In genomic region chr21:35217504-35218060, GRCh38 we compare ENCODE assay signal across 10 cellular contexts.
A peak's percentile ranks its signal among the peaks of the same experiment; 100 is the strongest.
DNase-seq lines count a peak whose midpoint lies in the region; ATAC-seq lines count a peak whose summit lies in the region.
"Had no signal": no experiment of that assay in that cellular context is flagged by ENCODE, and none has a peak within 500 bp of the region (broad histone marks: within the 10 kb centered on the region; RNA-seq: fewer than 3 reads in every experiment).

No MANE protein-coding gene starts in this region.

- H3K36me3 Mint-ChIP-seq in activated CD4-positive, alpha-beta T cell treated with anti-CD3 and anti-CD28 coated beads for 36 hours (ENCODE audit: low read depth) = no peaks in the 10 kb centered on the region

- intact Hi-C loops in activated CD4-positive, alpha-beta T cell treated with anti-CD3 and anti-CD28 coated beads for 36 hours (cut with DNase I, micrococcal nuclease) = loop anchor here in 1 of 2 experiments (10.0 kb wide), 1 partner anchor 83 kb away; no protein-coding TSS in a partner anchor
- intact Hi-C loops in left colon (cut with DNase I, micrococcal nuclease) = no loop called here

- H3K27me3 Mint-ChIP-seq in activated CD4-positive, alpha-beta T cell treated with anti-CD3 and anti-CD28 coated beads for 36 hours = no peaks in the 10 kb centered on the region

- H3K9me3 Mint-ChIP-seq in activated CD4-positive, alpha-beta T cell treated with anti-CD3 and anti-CD28 coated beads for 36 hours (ENCODE audit: low read depth) = no peaks in the 10 kb centered on the region

- CTCF ChIA-PET in activated CD4-positive, alpha-beta T cell treated with anti-CD3 and anti-CD28 coated beads for 36 hours (lab: Charles Lee) = no interaction called here

- H3K27ac Mint-ChIP-seq in activated CD4-positive, alpha-beta T cell treated with anti-CD3 and anti-CD28 coated beads for 36 hours = peak overlapping the region; percentile 85

- DNase-seq in activated CD4-positive, alpha-beta T cell treated with anti-CD3 and anti-CD28 coated beads for 36 hours = peak; percentile 71
- no peak for DNase-seq in activated CD4-positive, alpha-beta T cell treated with anti-CD3 and anti-CD28 coated beads for 4 hours
- peak; percentile 49 for DNase-seq in NCI-H526 treated with DMSO at 0.1 percent for 48 hours (lab: John Stamatoyannopoulos, UW)
- peak; percentile 79 for DNase-seq in dedifferentiated amniotic fluid mesenchymal stem cell (ENCODE audit: extremely low spot score)
- peak; percentile 10 for DNase-seq in stimulated activated CD4-positive, alpha-beta T cell treated with anti-CD3 and anti-CD28 coated beads, Interleukin-4, amount 100 ng/mL, for 1 hour
- no peak for DNase-seq in left colon
- no peak for DNase-seq in D341Med (ENCODE audit: low spot score)
- no peak for DNase-seq in SHP77 treated with DMSO at 0.1 percent for 48 hours (lab: John Stamatoyannopoulos, UW)
- DNase-seq: uterus had no signal

- H3K4me1 Mint-ChIP-seq in activated CD4-positive, alpha-beta T cell treated with anti-CD3 and anti-CD28 coated beads for 36 hours = peaks cover 28% of the 10 kb centered on the region

- peak; percentile 93 for ATAC-seq in activated CD4-positive, alpha-beta T cell treated with anti-CD3 and anti-CD28 coated beads for 36 hours
- ATAC-seq in left colon = no peak
- ATAC-seq: gastroesophageal sphincter had no signal

- H3K4me3 Mint-ChIP-seq in activated CD4-positive, alpha-beta T cell treated with anti-CD3 and anti-CD28 coated beads for 36 hours = no peak overlapping the region

- POLR2A ChIA-PET in activated CD4-positive, alpha-beta T cell treated with anti-CD3 and anti-CD28 coated beads for 36 hours (lab: Charles Lee) = interaction anchor here (0.5 kb wide), 1 partner anchor 171 kb away, joined by 4 read pairs; no protein-coding TSS in a partner anchor

Comparison
In these comparisons a context has a peak if more than half of its experiments do, and no peak if none do; other contexts are left out.
1. DNase-seq: peak in activated CD4-positive, alpha-beta T cell treated with anti-CD3 and anti-CD28 coated beads for 36 hours (single experiment), NCI-H526 treated with DMSO at 0.1 percent for 48 hours (single experiment), dedifferentiated amniotic fluid mesenchymal stem cell (single experiment) and stimulated activated CD4-positive, alpha-beta T cell treated with anti-CD3 and anti-CD28 coated beads, Interleukin-4, amount 100 ng/mL, for 1 hour (single experiment); none in activated CD4-positive, alpha-beta T cell treated with anti-CD3 and anti-CD28 coated beads for 4 hours (0 of 2), left colon (0 of 2), D341Med (single experiment) and SHP77 treated with DMSO at 0.1 percent for 48 hours (single experiment).